8 cellular contexts compared by ENCODE assay signal in the genomic region with DNA sequence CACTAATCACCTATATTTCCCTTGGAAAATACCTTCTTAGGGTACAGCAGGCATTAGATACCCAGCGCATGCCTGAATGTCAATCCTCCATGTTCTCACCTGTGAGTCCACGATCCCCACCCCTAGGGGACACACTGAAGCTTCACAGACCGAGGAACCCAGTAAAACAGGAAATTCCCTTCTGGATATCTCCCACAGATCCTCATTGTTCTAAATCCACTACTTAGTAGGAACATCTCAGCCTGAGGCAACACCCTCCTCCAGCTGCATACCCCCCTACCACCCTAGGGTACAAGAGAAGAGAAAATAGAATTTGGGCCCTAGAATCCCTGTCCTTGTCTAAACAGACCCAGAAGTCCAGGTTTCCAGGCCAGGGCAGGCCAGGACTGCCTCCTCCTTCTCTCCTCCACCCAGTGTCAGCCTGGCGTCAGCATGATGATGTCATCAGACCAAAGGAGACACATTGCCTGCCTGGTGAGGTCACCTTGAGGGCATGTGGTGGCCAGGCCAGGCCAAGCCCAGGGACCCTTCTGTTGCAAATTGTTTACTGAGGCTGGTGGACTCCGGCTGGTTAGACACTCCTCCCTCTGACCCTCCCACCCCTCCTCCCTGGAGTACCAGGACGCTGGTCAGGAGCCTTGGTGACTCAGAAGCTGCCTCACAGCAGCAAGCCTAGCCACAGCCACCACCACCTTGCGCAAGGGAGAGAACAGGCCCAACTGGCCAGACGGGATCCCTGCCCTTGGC. TPM values are rescaled to one million over a fixed set of nuclear protein-coding genes. Genes with fewer than 3 reads are reported as not detected.
A peak's percentile ranks its signal among the peaks of the same experiment; 100 is the strongest.
DNase-seq lines count a peak whose midpoint lies in the region; ATAC-seq, FAIRE-seq and TF ChIP-seq lines count a peak whose summit lies in the region.

No MANE protein-coding gene starts in this region.

- CTCF ChIA-PET in Calu3 (lab: Charles Lee): interaction anchor here (0.7 to 2.0 kb wide), 5 partner anchors 10 to 85 kb away, joined by 3 to 5 read pairs (median 4); a partner anchor contains a TSS

- H3K4me1 Mint-ChIP-seq in Calu3 (ENCODE audit: low read depth, unreplicated experiment) (peaks cover 85% of the 10 kb centered on the region), nephron progenitor cell (peaks cover 51% of the 10 kb centered on the region)

- peak overlapping the region; percentile 36 for H3K4me3 ChIP-seq in epithelial cell of esophagus (ENCODE audit: low read length)

- H3K27me3 Mint-ChIP-seq in Calu3 (ENCODE audit: unreplicated experiment) (no peaks in the 10 kb centered on the region), nephron progenitor cell (ENCODE audit: low read depth, poor library complexity) (peaks cover 3% of the 10 kb centered on the region)

- H3K9me3 Mint-ChIP-seq in Calu3 (ENCODE audit: low read depth, unreplicated experiment) (no peaks in the 10 kb centered on the region), nephron progenitor cell (no peaks in the 10 kb centered on the region)

- BruUV-seq in Calu3 (replicated peaks; lab: Mats Ljungman, UMichigan): no TSS peak

- TF ChIP-seq CTCF in Calu3 (IDR thresholded peaks at IDR 0.05; ENCODE audit: unreplicated experiment) (no peak), epithelial cell of esophagus (IDR thresholded peaks at IDR 0.05; ENCODE audit: insufficient read depth, low read depth, low read length, missing control alignments) (no peak), nephron progenitor cell (IDR thresholded peaks at IDR 0.05) (no peak)

- DNase-seq in Calu3 (peak; percentile 99), NOMO-1 (lab: John Stamatoyannopoulos, UW; ENCODE audit: unreplicated experiment in 2 of 2) (peak; percentile 76 to 85), epithelial cell of esophagus (ENCODE audit: low read depth) (peak; percentile 99), nephron progenitor cell (peak; percentile 23), activated gamma-delta T cell (lab: John Stamatoyannopoulos, UW) (no peak), GM12892 (ENCODE audit: insufficient read length) (no peak)
- no peak for DNase-seq in activated CD4-positive, alpha-beta T cell treated with anti-CD3 and anti-CD28 coated beads, Interleukin-2, amount 50 U/mL, for 48 hours

- intact Hi-C loops in Calu3 (cut with micrococcal nuclease; ENCODE audit: unreplicated experiment): loop anchor here (2.0 to 5.0 kb wide), 2 partner anchors 14 to 36 kb away; a partner anchor contains a TSS

- no peak for TF ChIP-seq POLR2A in GM12892 (IDR thresholded peaks at IDR 0.05; ENCODE audit: low read depth, low read length)

- no peak for ATAC-seq in GM21390 (IDR thresholded peaks at IDR 0.05; ENCODE audit: unreplicated experiment)

- no peak for FAIRE-seq in GM12892 (lab: Jason Lieb, UNC)

- H3K27ac Mint-ChIP-seq in Calu3 (ENCODE audit: unreplicated experiment): peak overlapping the region; percentile 25
- H3K27ac Mint-ChIP-seq in nephron progenitor cell: no peak overlapping the region

- H3K4me3 Mint-ChIP-seq in Calu3 (ENCODE audit: low read depth, unreplicated experiment) (peak overlapping the region; percentile 77), nephron progenitor cell (no peak overlapping the region)

- H3K36me3 Mint-ChIP-seq in Calu3 (ENCODE audit: insufficient read depth, unreplicated experiment) (peaks cover 76% of the 10 kb centered on the region), nephron progenitor cell (ENCODE audit: low read depth) (no peaks in the 10 kb centered on the region)

RNA-seq across cellular contexts. Expression of a gene that starts 6.2 kb away (rescaled TPM):
- 24.9 and 42.4 TPM in 2 replicates for total RNA-seq in Calu3 (2022)
- polyA plus RNA-seq in GM12892 (2012; ENCODE audit: missing spikeins): 0.51 TPM

RNA-seq across cellular contexts. Expression of a gene that starts 13.5 kb away (rescaled TPM):
- 1.7 and 2.9 TPM in 2 replicates for total RNA-seq in Calu3 (2022)
- polyA plus RNA-seq in GM12892 (2012; ENCODE audit: missing spikeins): 51.8 TPM

RNA-seq across cellular contexts. Expression of a gene that starts 15.0 kb away (rescaled TPM):
- 5.3 and 7.0 TPM in 2 replicates for total RNA-seq in Calu3 (2022)
- 3.4 TPM for polyA plus RNA-seq in GM12892 (2012; ENCODE audit: missing spikeins)

RNA-seq across cellular contexts. Expression of a gene that starts 34.7 kb away (rescaled TPM):
- total RNA-seq in Calu3 (2022): 121 and 129 TPM in 2 replicates
- 95.6 TPM for polyA plus RNA-seq in GM12892 (2012; ENCODE audit: missing spikeins)

RNA-seq across cellular contexts. Expression of a gene that starts 34.7 kb away (rescaled TPM):
- 49.8 and 52.9 TPM in 2 replicates for total RNA-seq in Calu3 (2022)
- 30.2 TPM for polyA plus RNA-seq in GM12892 (2012; ENCODE audit: missing spikeins)

Comparison
In these comparisons a context has a peak if more than half of its experiments do, and no peak if none do; other contexts are left out.
1. DNase-seq: peak in Calu3 (single experiment), NOMO-1 (2 of 2), epithelial cell of esophagus (single experiment) and nephron progenitor cell (single experiment); none in activated CD4-positive, alpha-beta T cell treated with anti-CD3 and anti-CD28 coated beads, Interleukin-2, amount 50 U/mL, for 48 hours (0 of 2), activated gamma-delta T cell (single experiment) and GM12892 (single experiment).